ENCODE assay signal across 15 cellular contexts in genomic region chr11:134740590-134741342, GRCh38.
"Had no signal": no experiment of that assay in that cellular context is flagged by ENCODE, and none has a peak within 500 bp of the region (broad histone marks: within the 10 kb centered on the region; RNA-seq: fewer than 3 reads in every experiment).

No MANE protein-coding gene starts in this region.

- H3K4me3 ChIP-seq: breast epithelium, lung, suprapubic skin, upper lobe of left lung had no signal

- DNase-seq: activated CD4-positive, alpha-beta T cell treated with anti-CD3 and anti-CD28 coated beads, Interleukin-2, amount 50 U/mL, for 4 hours; activated CD4-positive, CD25-positive, alpha-beta regulatory T cell treated with anti-CD3 and anti-CD28 coated beads, Interleukin-2, amount 50 U/mL, for 72 hours; activated gamma-delta T cell; activated naive CD8-positive, alpha-beta T cell treated with anti-CD3 and anti-CD28 coated beads for 36 hours; activated T-cell treated with anti-CD3 and anti-CD28 coated beads, Interleukin-2, amount 50 U/mL, for 4 hours; naive thymus-derived CD8-positive, alpha-beta T cell; right cardiac atrium; stimulated activated CD4-positive, alpha-beta T cell treated with anti-CD3 and anti-CD28 coated beads, Interleukin-2, amount 100 ng/mL, for 24 hours; stimulated activated naive CD4-positive, alpha-beta T cell; upper lobe of left lung had no signal

- H3K27me3 ChIP-seq: upper lobe of left lung had no signal

- ATAC-seq: activated T-cell treated with anti-CD3 and anti-CD28 coated beads, Interleukin-2, amount 50 U/mL, for 4 hours; esophagus mucosa had no signal

- H3K9me3 ChIP-seq: breast epithelium, suprapubic skin, upper lobe of left lung had no signal

- H3K4me1 ChIP-seq: breast epithelium, suprapubic skin had no signal

- FAIRE-seq: endometrium had no signal

- H3K36me3 ChIP-seq: breast epithelium, suprapubic skin, upper lobe of left lung had no signal

- H3K27ac ChIP-seq: breast epithelium, suprapubic skin, upper lobe of left lung had no signal
